ENCODE assay signal across 19 cellular contexts in the genomic region with DNA sequence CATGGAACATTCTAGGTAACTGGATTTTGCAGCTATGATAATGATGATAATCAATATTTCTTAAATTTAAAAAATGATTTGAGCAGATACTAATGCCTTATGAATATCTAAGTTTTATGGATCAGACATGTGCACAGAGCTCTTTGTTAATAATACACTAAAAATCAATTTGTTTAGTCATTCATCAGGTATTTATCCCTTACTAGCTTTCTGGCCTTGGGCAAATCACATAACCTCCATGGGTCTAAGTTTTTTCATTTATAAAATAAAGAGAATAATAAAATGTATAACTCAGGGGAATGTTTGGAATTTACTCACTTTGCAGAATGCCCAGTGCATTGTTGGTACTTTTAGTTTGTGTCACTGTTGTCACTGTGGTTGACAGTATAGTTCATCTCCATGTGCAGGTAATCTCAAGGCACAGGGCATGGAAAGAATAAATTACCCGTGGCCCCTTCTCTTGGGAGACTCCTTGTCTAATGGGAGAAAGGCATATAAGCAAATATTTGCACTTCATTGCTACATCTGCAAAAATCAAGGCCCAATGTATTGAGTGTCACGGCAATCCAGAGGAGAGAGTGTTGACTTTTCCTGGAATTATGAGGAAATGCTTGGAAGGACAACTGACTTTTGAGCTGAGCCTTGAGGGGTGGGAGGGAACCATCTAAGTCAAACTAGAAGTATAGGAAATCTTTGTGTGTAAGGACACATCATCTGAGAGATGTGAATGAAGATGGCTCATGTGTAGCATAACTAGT.
"Had no signal": no experiment of that assay in that cellular context is flagged by ENCODE, and none has a peak within 500 bp of the region (broad histone marks: within the 10 kb centered on the region; RNA-seq: fewer than 3 reads in every experiment).

No MANE protein-coding gene starts in this region.

- ATAC-seq: activated CD4-positive, CD25-positive, alpha-beta regulatory T cell treated with anti-CD3 and anti-CD28 coated beads, Interleukin-2, amount 50 U/mL, for 24 hours; activated naive CD8-positive, alpha-beta T cell treated with anti-CD3 and anti-CD28 coated beads, Interleukin-2, amount 50 U/mL, for 24 hours; naive thymus-derived CD4-positive, alpha-beta T cell; stimulated activated effector memory CD8-positive, alpha-beta T cell treated with anti-CD3 and anti-CD28 coated beads, Interleukin-12 subunit alpha, Interleukin-12 subunit beta, amount 100 ng/mL, for 72 hours had no signal

- DNase-seq: activated CD4-positive, alpha-beta T cell treated with anti-CD3 and anti-CD28 coated beads, Interleukin-2, amount 50 U/mL, for 1 hour; activated CD8-positive, alpha-beta memory T cell treated with anti-CD3 and anti-CD28 coated beads, Interleukin-2, amount 50 U/mL, for 48 hours; activated effector memory CD4-positive, alpha-beta T cell treated with Interleukin-2 at 50 U/mL for 16 hours; activated naive CD4-positive, alpha-beta T cell treated with anti-CD3 and anti-CD28 coated beads, Interleukin-2, amount 10 ng/mL, durations not matched to agents 7 days and 5 days; activated naive CD8-positive, alpha-beta T cell treated with anti-CD3 and anti-CD28 coated beads, Interleukin-2, amount 50 U/mL, for 24 hours; activated T-cell treated with anti-CD3 and anti-CD28 coated beads, Interleukin-2, amount 50 U/mL, for 48 hours; anterior cingulate cortex; erythroblast; head of caudate nucleus; kidney glomerular epithelial cell; mesendoderm; naive thymus-derived CD4-positive, alpha-beta T cell; ovary; sigmoid colon; stimulated activated CD4-positive, alpha-beta T cell treated with anti-CD3 and anti-CD28 coated beads, Interleukin-4, amount 100 ng/mL, for 24 hours; stomach; trophoblast cell had no signal
